ENCODE assay signal across 19 cellular contexts in the genomic region with DNA sequence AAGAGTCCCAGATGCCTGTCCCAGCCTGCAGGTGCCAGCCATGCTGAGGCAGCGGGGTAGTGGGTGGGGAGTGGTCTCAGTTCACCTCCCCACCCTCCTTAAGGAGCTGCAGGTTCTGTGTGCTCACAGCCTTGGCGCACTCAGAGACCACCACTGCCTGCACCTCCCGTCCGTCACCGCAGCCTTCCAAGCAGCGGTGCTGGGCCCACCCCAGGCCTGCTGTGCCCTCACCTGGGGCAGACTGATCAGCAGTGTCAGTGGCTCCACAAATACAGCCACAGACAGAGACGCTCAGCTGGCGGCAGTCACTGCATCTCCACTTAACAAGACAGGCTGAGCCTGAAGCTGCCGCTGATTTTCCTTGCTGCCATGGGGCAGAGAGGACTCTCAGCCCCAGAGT.
A peak's percentile ranks its signal among the peaks of the same experiment; 100 is the strongest.
DNase-seq lines count a peak whose midpoint lies in the region; ATAC-seq and TF ChIP-seq lines count a peak whose summit lies in the region.
"Had no signal": no experiment of that assay in that cellular context is flagged by ENCODE, and none has a peak within 500 bp of the region (broad histone marks: within the 10 kb centered on the region; RNA-seq: fewer than 3 reads in every experiment).

No MANE protein-coding gene starts in this region.

- H3K4me2 ChIP-seq in BLaER1 (no peak overlapping the region), neural cell (ENCODE audit: low read length) (no peak overlapping the region)
- H3K4me2 ChIP-seq: A549 had no signal

- POLR2A ChIA-PET in Panc1 (lab: Charles Lee) = no interaction called here

- WGBS in esophagus muscularis mucosa = 97% methylated on average over 6 of the region's 9 CpGs

- peaks cover 7% of the 10 kb centered on the region for H3K36me3 Mint-ChIP-seq in natural killer cell

- no peak overlapping the region for H3K27ac Mint-ChIP-seq in natural killer cell
- H3K27ac Mint-ChIP-seq: HFFc6 had no signal

- no peak overlapping the region for H3K4me3 Mint-ChIP-seq in natural killer cell
- H3K4me3 Mint-ChIP-seq: HFFc6 had no signal

- peaks cover 4 to 48% of the 10 kb centered on the region in 2 donors for H3K4me1 Mint-ChIP-seq in natural killer cell

- no peaks in the 10 kb centered on the region for H3K27me3 ChIP-seq in BLaER1
- H3K27me3 ChIP-seq in Panc1 (ENCODE audit: control insufficient read depth, insufficient read depth, low read length) = no peaks in the 10 kb centered on the region
- H3K27me3 ChIP-seq in esophagus muscularis mucosa = no peaks in the 10 kb centered on the region
- H3K27me3 ChIP-seq in neural cell (ENCODE audit: insufficient read depth, low read depth, low read length) = no peaks in the 10 kb centered on the region

- TF ChIP-seq EP300 in esophagus muscularis mucosa (IDR thresholded peaks at IDR 0.05) (no peak), neural cell (conservative IDR thresholded peaks at IDR 0.05; ENCODE audit: poor library complexity, severe bottlenecking) (no peak)

- peak; percentile 5 for ATAC-seq in Panc1
- no peak for ATAC-seq in natural killer cell
- no peak for ATAC-seq in GM19395 (IDR thresholded peaks at IDR 0.05; ENCODE audit: unreplicated experiment)
- ATAC-seq: A549 had no signal

- no peaks in the 10 kb centered on the region for H3F3A ChIP-seq in neural cell (ENCODE audit: insufficient read depth, low read length, poor library complexity, severe bottlenecking)

- H3K9me2 ChIP-seq in neural cell (ENCODE audit: insufficient read depth, low read length) = no peaks in the 10 kb centered on the region

- intact Hi-C loops in Panc1 (cut with micrococcal nuclease; ENCODE audit: unreplicated experiment) = no loop called here
- intact Hi-C loops in esophagus muscularis mucosa (cut with DNase I) = no loop called here
- intact Hi-C loops in natural killer cell (cut with micrococcal nuclease) = no loop called here

- H3K36me3 ChIP-seq in BLaER1 = peaks cover 74% of the 10 kb centered on the region
- peaks cover 7% of the 10 kb centered on the region; the same call in 1 of the 2 replicates for H3K36me3 ChIP-seq in Panc1 (ENCODE audit: control insufficient read depth, insufficient read depth, low read length)
- peaks cover 0 to 63% (median 43%) of the 10 kb centered on the region in 4 donors for H3K36me3 ChIP-seq in esophagus muscularis mucosa
- H3K36me3 ChIP-seq in neural cell (ENCODE audit: insufficient read depth, low read length) = no peaks in the 10 kb centered on the region

- H3K9me3 ChIP-seq in BLaER1 (no peaks in the 10 kb centered on the region; the same call in 1 of the 2 replicates), Panc1 (ENCODE audit: control insufficient read depth, insufficient read depth, low read depth, low read length) (no peaks in the 10 kb centered on the region), esophagus muscularis mucosa (no peaks in the 10 kb centered on the region), neural cell (ENCODE audit: low read length) (no peaks in the 10 kb centered on the region)
- H3K9me3 ChIP-seq: A549 had no signal

- peak overlapping the region; percentile 16; the same call in 1 of the 2 replicates for H3K9ac ChIP-seq in BLaER1
- H3K9ac ChIP-seq in neural cell (ENCODE audit: low read length) = peak overlapping the region; percentile 47

- no peak for DNase-seq in Panc1 (ENCODE audit: low read depth, low spot score)
- DNase-seq in esophagus muscularis mucosa (ENCODE audit: extremely low spot score) = no peak
- DNase-seq in activated CD4-positive, alpha-beta T cell treated with anti-CD3 and anti-CD28 coated beads for 48 hours = no peak
- no peak for DNase-seq in natural killer cell
- no peak for DNase-seq in NCI-H1092 treated with DMSO at 0.1 percent for 48 hours (lab: John Stamatoyannopoulos, UW)
- DNase-seq: DMS79, GOT3, HFFc6, KG1, NCI-H1092, NCI-H187, NCI-H2171, NCI-H774, SHP77 treated with DMSO at 0.1 percent for 48 hours had no signal

- CTCF ChIA-PET in Panc1 (lab: Charles Lee) = no interaction called here

- no peaks in the 10 kb centered on the region for H3K27me3 Mint-ChIP-seq in natural killer cell (ENCODE audit: low read depth in 2 of 2)

- no TSS peak for BruUV-seq in Panc1 (replicated peaks; lab: Mats Ljungman, UMichigan)

- TF ChIP-seq CTCF in Panc1 (IDR thresholded peaks at IDR 0.05) (no peak), esophagus muscularis mucosa (IDR thresholded peaks at IDR 0.05) (no peak), neural cell (IDR thresholded peaks at IDR 0.05; ENCODE audit: poor library complexity, severe bottlenecking) (no peak), natural killer cell (IDR thresholded peaks at IDR 0.05) (no peak)

- in situ Hi-C loops in Panc1 (cut with HindIII; ENCODE audit: low pct_unique_long_range_greater_than_20kb, low sequenced_read_pairs) = no loop called here

- H3K9me3 Mint-ChIP-seq in natural killer cell = no peaks in the 10 kb centered on the region
- H3K9me3 Mint-ChIP-seq: HFFc6 had no signal

- H3K4me1 ChIP-seq in BLaER1 (peaks cover 72% of the 10 kb centered on the region), Panc1 (ENCODE audit: control insufficient read depth, insufficient read depth, low read length) (no peaks in the 10 kb centered on the region; the same call in none of the 2 replicates), esophagus muscularis mucosa (peaks cover 45 to 92% (median 83%) of the 10 kb centered on the region in 4 donors)

- TF ChIP-seq POLR2A in esophagus muscularis mucosa (IDR thresholded peaks at IDR 0.05; ENCODE audit: low read depth) = no peak

- H4K20me1 ChIP-seq in BLaER1 (peaks cover 68% of the 10 kb centered on the region), neural cell (ENCODE audit: insufficient read depth) (no peaks in the 10 kb centered on the region)

- H3K79me2 ChIP-seq in neural cell (replicated peaks; ENCODE audit: insufficient read depth, low read length) = no peaks in the 10 kb centered on the region

- H3K27ac ChIP-seq in BLaER1 (peak overlapping the region; percentile 52), Panc1 (ENCODE audit: low read length) (no peak overlapping the region), esophagus muscularis mucosa (replicated peaks in 1 of 4) (peak overlapping the region; percentile 55 to 96 (median 84)), neural cell (ENCODE audit: low read length) (peak overlapping the region; percentile 60)
- H3K27ac ChIP-seq: HL-60 had no signal

- TF ChIP-seq RAD21 in neural cell (conservative IDR thresholded peaks at IDR 0.05) = peak; percentile 17

- no peak overlapping the region for H2AFZ ChIP-seq in neural cell (ENCODE audit: low read depth, low read length)

- no peak overlapping the region for H3K4me3 ChIP-seq in BLaER1
- H3K4me3 ChIP-seq in Panc1 (ENCODE audit: low read depth in 2 of 2, low read length in 2 of 2) = no peak overlapping the region
- no peak overlapping the region for H3K4me3 ChIP-seq in esophagus muscularis mucosa
- H3K4me3 ChIP-seq in neural cell (ENCODE audit: low read length) = no peak overlapping the region
- H3K4me3 ChIP-seq: A549 had no signal

TF ChIP-seq in neural cell, 6 proteins besides CTCF, POLR2A, EP300 and RAD21:
- TF ChIP-seq POLR2AphosphoS5 (IDR thresholded peaks at IDR 0.05) (peak; percentile 48), MXI1 (conservative IDR thresholded peaks at IDR 0.05; ENCODE audit: poor library complexity, severe bottlenecking) (no peak)
